Comparison of ENCODE assay signal across 15 cellular contexts in the genomic region with DNA sequence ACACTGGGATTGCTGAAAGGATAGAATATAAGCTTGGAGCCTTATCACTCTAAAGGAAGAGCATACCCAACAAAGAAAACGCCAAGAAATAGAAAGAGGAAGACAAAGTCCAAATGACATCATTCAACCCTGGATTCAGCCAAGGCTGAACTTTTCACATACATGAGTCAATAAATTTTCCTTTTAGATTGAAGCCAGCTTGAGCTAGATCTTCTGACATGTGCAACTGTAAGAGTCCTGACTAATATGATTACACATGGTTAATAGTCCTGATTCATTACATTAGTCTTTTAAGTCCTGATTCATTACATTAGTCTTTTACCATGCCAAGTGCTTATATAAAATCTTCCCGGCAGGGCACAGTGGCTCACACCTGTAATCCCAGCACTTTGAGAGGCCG. TPM values are rescaled to one million over a fixed set of nuclear protein-coding genes. Genes with fewer than 3 reads are reported as not detected.
DNase-seq lines count a peak whose midpoint lies in the region; ATAC-seq and TF ChIP-seq lines count a peak whose summit lies in the region.
"Had no signal": no experiment of that assay in that cellular context is flagged by ENCODE, and none has a peak within 500 bp of the region (broad histone marks: within the 10 kb centered on the region; RNA-seq: fewer than 3 reads in every experiment).

No MANE protein-coding gene starts in this region.

- 77 to 88% (median 80%) methylated on average over 3 of the region's 3 CpGs for whole genome bisulfite sequencing in psoas muscle, 3 donors

- H3K36me3 Mint-ChIP-seq in activated T-helper 17 cell treated with anti-CD3 and anti-CD28 coated beads, Interleukin-2, amount 50 U/mL, for 72 hours (ENCODE audit: low read depth) = no peaks in the 10 kb centered on the region
- H3K36me3 Mint-ChIP-seq: activated naive CD4-positive, alpha-beta T cell treated with anti-CD3 and anti-CD28 coated beads, Interleukin-2, amount 50 U/mL, for 24 hours; memory B cell had no signal

- no peak overlapping the region for H3K27ac ChIP-seq in psoas muscle
- H3K27ac ChIP-seq: sigmoid colon had no signal

- no peaks in the 10 kb centered on the region for H3K27me3 ChIP-seq in psoas muscle (ENCODE audit: insufficient read depth in 3 of 3, low read length in 2 of 3)
- H3K27me3 ChIP-seq: Peyer's patch, sigmoid colon had no signal

- H3K4me3 ChIP-seq in AG09309 (ENCODE audit: control insufficient read depth, low read depth, low read length) (no peak overlapping the region), psoas muscle (no peak overlapping the region)
- H3K4me3 ChIP-seq: Peyer's patch, sigmoid colon had no signal

- DNase-seq in AG09309 (ENCODE audit: low read depth) (peak; percentile 74), HS-5 (ENCODE audit: low read depth) (peak; percentile 85), hepatic stellate cell (ENCODE audit: low spot score) (peak; percentile 34), SKM-1 treated with dmso at 0.1 percent for 144 hours (lab: John Stamatoyannopoulos, UW; ENCODE audit: unreplicated experiment) (no peak), psoas muscle (no peak), NCI-H187 treated with DMSO at 0.1 percent for 48 hours (lab: John Stamatoyannopoulos, UW) (no peak), GOT3 (lab: John Stamatoyannopoulos, UW) (no peak)
- DNase-seq: activated CD4-positive, alpha-beta T cell treated with anti-CD3 and anti-CD28 coated beads for 4 hours; COR-L47; NCI-H187; Peyer's patch; sigmoid colon had no signal

- ATAC-seq in activated T-helper 17 cell treated with anti-CD3 and anti-CD28 coated beads, Interleukin-2, amount 50 U/mL, for 72 hours (replicated peaks) = peak; percentile 59
- no peak for ATAC-seq in psoas muscle

- TF ChIP-seq CTCF in AG09309 (IDR thresholded peaks at IDR 0.05; ENCODE audit: control insufficient read depth, insufficient read depth, low read depth, low read length, missing control alignments) (no peak), psoas muscle (IDR thresholded peaks at IDR 0.05) (no peak)

- H3K9me3 Mint-ChIP-seq in activated T-helper 17 cell treated with anti-CD3 and anti-CD28 coated beads, Interleukin-2, amount 50 U/mL, for 72 hours = no peaks in the 10 kb centered on the region
- H3K9me3 Mint-ChIP-seq: activated naive CD4-positive, alpha-beta T cell treated with anti-CD3 and anti-CD28 coated beads, Interleukin-2, amount 50 U/mL, for 24 hours had no signal

- H3K9me3 ChIP-seq in psoas muscle = no peaks in the 10 kb centered on the region
- H3K9me3 ChIP-seq: Peyer's patch, sigmoid colon had no signal

- H3K36me3 ChIP-seq in psoas muscle (ENCODE audit: insufficient read depth in 1 of 2, low read depth in 1 of 2) = no peaks in the 10 kb centered on the region
- H3K36me3 ChIP-seq: Peyer's patch, sigmoid colon had no signal

- H3K27me3 Mint-ChIP-seq in activated T-helper 17 cell treated with anti-CD3 and anti-CD28 coated beads, Interleukin-2, amount 50 U/mL, for 72 hours = peaks cover 4% of the 10 kb centered on the region
- H3K27me3 Mint-ChIP-seq: activated naive CD4-positive, alpha-beta T cell treated with anti-CD3 and anti-CD28 coated beads, Interleukin-2, amount 50 U/mL, for 24 hours had no signal

- no peak overlapping the region for H3K27ac Mint-ChIP-seq in activated T-helper 17 cell treated with anti-CD3 and anti-CD28 coated beads, Interleukin-2, amount 50 U/mL, for 72 hours
- H3K27ac Mint-ChIP-seq: activated naive CD4-positive, alpha-beta T cell treated with anti-CD3 and anti-CD28 coated beads, Interleukin-2, amount 50 U/mL, for 24 hours; memory B cell had no signal

- intact Hi-C loops in psoas muscle (cut with DNase I) = no loop called here

- no peak overlapping the region for H3K4me3 Mint-ChIP-seq in activated T-helper 17 cell treated with anti-CD3 and anti-CD28 coated beads, Interleukin-2, amount 50 U/mL, for 72 hours
- H3K4me3 Mint-ChIP-seq: activated naive CD4-positive, alpha-beta T cell treated with anti-CD3 and anti-CD28 coated beads, Interleukin-2, amount 50 U/mL, for 24 hours; memory B cell had no signal

- no peaks in the 10 kb centered on the region for H3K4me1 ChIP-seq in psoas muscle
- H3K4me1 ChIP-seq: Peyer's patch had no signal

- H3K4me1 Mint-ChIP-seq in activated T-helper 17 cell treated with anti-CD3 and anti-CD28 coated beads, Interleukin-2, amount 50 U/mL, for 72 hours = no peaks in the 10 kb centered on the region
- H3K4me1 Mint-ChIP-seq: memory B cell had no signal

RNA-seq across cellular contexts. Expression of gene DENND6A, which starts 13.6 kb away (rescaled TPM):
- 10 to 100 TPM; 17.1 to 18.3 TPM for total RNA-seq in activated T-helper 17 cell treated with anti-CD3 and anti-CD28 coated beads, Interleukin-2, amount 50 U/mL, for 72 hours
- 10 to 100 TPM; 10.4 to 11.3 (median 10.5) TPM for total RNA-seq in psoas muscle
- polyA plus RNA-seq in psoas muscle = 1 to 10 TPM; 4.5 to 6.0 (median 5.6) TPM

RNA-seq across cellular contexts. Expression of gene SLMAP, which starts 49.6 kb away (rescaled TPM):
- 10 to 100 TPM; 33.8 to 55.6 TPM for total RNA-seq in activated T-helper 17 cell treated with anti-CD3 and anti-CD28 coated beads, Interleukin-2, amount 50 U/mL, for 72 hours
- 100 to 1,000 TPM; 106 to 180 (median 124) TPM for total RNA-seq in psoas muscle
- 10 to 100 TPM; 31.2 to 82.4 (median 40.6) TPM for polyA plus RNA-seq in psoas muscle

Comparison
In these comparisons a context has a peak if more than half of its experiments do, and no peak if none do; other contexts are left out.
1. DNase-seq: peak in AG09309 (single experiment), HS-5 (single experiment) and hepatic stellate cell (single experiment); none in SKM-1 treated with dmso at 0.1 percent for 144 hours (single experiment), psoas muscle (0 of 2), NCI-H187 treated with DMSO at 0.1 percent for 48 hours (single experiment) and GOT3 (single experiment).